Comparison of ENCODE assay signal across 1 cellular context in the genomic region with DNA sequence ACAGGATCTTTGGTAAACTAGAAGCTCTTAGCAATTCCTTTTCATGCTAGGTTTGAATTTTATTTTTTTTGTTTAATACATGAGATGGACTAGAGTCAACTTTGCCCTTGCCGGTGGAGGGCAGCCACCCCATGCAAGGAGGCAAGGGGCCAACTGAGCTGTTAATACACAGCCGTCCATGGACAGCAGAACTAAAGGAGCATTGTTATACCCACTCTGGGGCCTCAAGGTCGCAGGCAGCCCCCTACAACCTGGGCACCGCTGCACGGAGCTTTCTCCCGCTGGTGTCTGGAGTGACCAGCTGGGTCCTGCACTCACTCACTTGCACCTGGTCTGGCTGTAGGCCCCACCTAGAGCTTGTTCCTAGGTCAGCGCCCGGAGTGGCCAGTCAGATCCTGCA.
TF ChIP-seq lines count a peak whose summit lies in the region.

No MANE protein-coding gene starts in this region.

TF ChIP-seq in HepG2, 621 proteins besides CTCF, POLR2A, EP300 and RAD21 (continued from another document):
- TF ChIP-seq HNRNPL (IDR thresholded peaks at IDR 0.05; ENCODE audit: low read depth, low read length), result no peak
- TF ChIP-seq ZNF282 (IDR thresholded peaks at IDR 0.05; ENCODE audit: partially characterized antibody), result no peak
- no peak for TF ChIP-seq ZBTB7A (CRISPR knock-in tag; IDR thresholded peaks at IDR 0.05)
- TF ChIP-seq ZFP36L2 (CRISPR knock-in tag; IDR thresholded peaks at IDR 0.05), result no peak
- TF ChIP-seq WIZ (CRISPR knock-in tag; IDR thresholded peaks at IDR 0.05), result no peak
- TF ChIP-seq, protein P1, sequence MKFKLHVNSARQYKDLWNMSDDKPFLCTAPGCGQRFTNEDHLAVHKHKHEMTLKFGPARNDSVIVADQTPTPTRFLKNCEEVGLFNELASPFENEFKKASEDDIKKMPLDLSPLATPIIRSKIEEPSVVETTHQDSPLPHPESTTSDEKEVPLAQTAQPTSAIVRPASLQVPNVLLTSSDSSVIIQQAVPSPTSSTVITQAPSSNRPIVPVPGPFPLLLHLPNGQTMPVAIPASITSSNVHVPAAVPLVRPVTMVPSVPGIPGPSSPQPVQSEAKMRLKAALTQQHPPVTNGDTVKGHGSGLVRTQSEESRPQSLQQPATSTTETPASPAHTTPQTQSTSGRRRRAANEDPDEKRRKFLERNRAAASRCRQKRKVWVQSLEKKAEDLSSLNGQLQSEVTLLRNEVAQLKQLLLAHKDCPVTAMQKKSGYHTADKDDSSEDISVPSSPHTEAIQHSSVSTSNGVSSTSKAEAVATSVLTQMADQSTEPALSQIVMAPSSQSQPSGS (CRISPR knock-in tag; IDR thresholded peaks at IDR 0.05), result no peak
- TF ChIP-seq, protein P2, sequence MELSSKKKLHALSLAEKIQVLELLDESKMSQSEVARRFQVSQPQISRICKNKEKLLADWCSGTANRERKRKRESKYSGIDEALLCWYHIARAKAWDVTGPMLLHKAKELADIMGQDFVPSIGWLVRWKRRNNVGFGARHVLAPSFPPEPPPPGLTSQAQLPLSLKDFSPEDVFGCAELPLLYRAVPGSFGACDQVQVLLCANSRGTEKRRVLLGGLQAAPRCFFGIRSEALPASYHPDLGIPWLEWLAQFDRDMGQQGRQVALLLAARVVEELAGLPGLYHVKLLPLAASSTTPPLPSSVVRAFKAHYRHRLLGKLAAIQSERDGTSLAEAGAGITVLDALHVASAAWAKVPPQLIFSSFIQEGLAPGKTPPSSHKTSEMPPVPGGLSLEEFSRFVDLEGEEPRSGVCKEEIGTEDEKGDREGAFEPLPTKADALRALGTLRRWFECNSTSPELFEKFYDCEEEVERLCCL (CRISPR knock-in tag; IDR thresholded peaks at IDR 0.05; ENCODE audit: borderline replicate concordance), result no peak
- no peak for TF ChIP-seq ZNF607 (CRISPR knock-in tag; IDR thresholded peaks at IDR 0.05; ENCODE audit: borderline replicate concordance)
- no peak for TF ChIP-seq ZNF17 (CRISPR knock-in tag; IDR thresholded peaks at IDR 0.05)
- TF ChIP-seq, protein P3, sequence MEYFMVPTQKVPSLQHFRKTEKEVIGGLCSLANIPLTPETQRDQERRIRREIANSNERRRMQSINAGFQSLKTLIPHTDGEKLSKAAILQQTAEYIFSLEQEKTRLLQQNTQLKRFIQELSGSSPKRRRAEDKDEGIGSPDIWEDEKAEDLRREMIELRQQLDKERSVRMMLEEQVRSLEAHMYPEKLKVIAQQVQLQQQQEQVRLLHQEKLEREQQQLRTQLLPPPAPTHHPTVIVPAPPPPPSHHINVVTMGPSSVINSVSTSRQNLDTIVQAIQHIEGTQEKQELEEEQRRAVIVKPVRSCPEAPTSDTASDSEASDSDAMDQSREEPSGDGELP (IDR thresholded peaks at IDR 0.05; ENCODE audit: borderline replicate concordance, low read depth), result 0 out of 2 replicates have a peak, but pooled peaks have one; percentile 8
- TF ChIP-seq SYNCRIP (IDR thresholded peaks at IDR 0.05; ENCODE audit: insufficient read depth, low read depth, low read length), result no peak
- TF ChIP-seq, protein P4, sequence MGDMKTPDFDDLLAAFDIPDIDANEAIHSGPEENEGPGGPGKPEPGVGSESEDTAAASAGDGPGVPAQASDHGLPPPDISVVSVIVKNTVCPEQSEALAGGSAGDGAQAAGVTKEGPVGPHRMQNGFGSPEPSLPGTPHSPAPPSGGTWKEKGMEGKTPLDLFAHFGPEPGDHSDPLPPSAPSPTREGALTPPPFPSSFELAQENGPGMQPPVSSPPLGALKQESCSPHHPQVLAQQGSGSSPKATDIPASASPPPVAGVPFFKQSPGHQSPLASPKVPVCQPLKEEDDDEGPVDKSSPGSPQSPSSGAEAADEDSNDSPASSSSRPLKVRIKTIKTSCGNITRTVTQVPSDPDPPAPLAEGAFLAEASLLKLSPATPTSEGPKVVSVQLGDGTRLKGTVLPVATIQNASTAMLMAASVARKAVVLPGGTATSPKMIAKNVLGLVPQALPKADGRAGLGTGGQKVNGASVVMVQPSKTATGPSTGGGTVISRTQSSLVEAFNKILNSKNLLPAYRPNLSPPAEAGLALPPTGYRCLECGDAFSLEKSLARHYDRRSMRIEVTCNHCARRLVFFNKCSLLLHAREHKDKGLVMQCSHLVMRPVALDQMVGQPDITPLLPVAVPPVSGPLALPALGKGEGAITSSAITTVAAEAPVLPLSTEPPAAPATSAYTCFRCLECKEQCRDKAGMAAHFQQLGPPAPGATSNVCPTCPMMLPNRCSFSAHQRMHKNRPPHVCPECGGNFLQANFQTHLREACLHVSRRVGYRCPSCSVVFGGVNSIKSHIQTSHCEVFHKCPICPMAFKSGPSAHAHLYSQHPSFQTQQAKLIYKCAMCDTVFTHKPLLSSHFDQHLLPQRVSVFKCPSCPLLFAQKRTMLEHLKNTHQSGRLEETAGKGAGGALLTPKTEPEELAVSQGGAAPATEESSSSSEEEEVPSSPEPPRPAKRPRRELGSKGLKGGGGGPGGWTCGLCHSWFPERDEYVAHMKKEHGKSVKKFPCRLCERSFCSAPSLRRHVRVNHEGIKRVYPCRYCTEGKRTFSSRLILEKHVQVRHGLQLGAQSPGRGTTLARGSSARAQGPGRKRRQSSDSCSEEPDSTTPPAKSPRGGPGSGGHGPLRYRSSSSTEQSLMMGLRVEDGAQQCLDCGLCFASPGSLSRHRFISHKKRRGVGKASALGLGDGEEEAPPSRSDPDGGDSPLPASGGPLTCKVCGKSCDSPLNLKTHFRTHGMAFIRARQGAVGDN (CRISPR knock-in tag; IDR thresholded peaks at IDR 0.05), result peak; percentile 24; the same call in 1 of the 2 replicates
- no peak for TF ChIP-seq ZNF589 (CRISPR knock-in tag; conservative IDR thresholded peaks at IDR 0.05)
- TF ChIP-seq, protein P5, sequence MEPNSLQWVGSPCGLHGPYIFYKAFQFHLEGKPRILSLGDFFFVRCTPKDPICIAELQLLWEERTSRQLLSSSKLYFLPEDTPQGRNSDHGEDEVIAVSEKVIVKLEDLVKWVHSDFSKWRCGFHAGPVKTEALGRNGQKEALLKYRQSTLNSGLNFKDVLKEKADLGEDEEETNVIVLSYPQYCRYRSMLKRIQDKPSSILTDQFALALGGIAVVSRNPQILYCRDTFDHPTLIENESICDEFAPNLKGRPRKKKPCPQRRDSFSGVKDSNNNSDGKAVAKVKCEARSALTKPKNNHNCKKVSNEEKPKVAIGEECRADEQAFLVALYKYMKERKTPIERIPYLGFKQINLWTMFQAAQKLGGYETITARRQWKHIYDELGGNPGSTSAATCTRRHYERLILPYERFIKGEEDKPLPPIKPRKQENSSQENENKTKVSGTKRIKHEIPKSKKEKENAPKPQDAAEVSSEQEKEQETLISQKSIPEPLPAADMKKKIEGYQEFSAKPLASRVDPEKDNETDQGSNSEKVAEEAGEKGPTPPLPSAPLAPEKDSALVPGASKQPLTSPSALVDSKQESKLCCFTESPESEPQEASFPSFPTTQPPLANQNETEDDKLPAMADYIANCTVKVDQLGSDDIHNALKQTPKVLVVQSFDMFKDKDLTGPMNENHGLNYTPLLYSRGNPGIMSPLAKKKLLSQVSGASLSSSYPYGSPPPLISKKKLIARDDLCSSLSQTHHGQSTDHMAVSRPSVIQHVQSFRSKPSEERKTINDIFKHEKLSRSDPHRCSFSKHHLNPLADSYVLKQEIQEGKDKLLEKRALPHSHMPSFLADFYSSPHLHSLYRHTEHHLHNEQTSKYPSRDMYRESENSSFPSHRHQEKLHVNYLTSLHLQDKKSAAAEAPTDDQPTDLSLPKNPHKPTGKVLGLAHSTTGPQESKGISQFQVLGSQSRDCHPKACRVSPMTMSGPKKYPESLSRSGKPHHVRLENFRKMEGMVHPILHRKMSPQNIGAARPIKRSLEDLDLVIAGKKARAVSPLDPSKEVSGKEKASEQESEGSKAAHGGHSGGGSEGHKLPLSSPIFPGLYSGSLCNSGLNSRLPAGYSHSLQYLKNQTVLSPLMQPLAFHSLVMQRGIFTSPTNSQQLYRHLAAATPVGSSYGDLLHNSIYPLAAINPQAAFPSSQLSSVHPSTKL (CRISPR knock-in tag; IDR thresholded peaks at IDR 0.05), result no peak
- TF ChIP-seq POLR2G (IDR thresholded peaks at IDR 0.05; ENCODE audit: low read depth, low read length), result no peak
- no peak for TF ChIP-seq HOXA5 (CRISPR knock-in tag; IDR thresholded peaks at IDR 0.05)
- no peak for TF ChIP-seq HNRNPUL1 (IDR thresholded peaks at IDR 0.05; ENCODE audit: low read depth, low read length)
- no peak for TF ChIP-seq ELF3 (CRISPR knock-in tag; IDR thresholded peaks at IDR 0.05)
- TF ChIP-seq ZNF775 (CRISPR knock-in tag; IDR thresholded peaks at IDR 0.05; ENCODE audit: borderline replicate concordance), result no peak
- TF ChIP-seq, protein P6, sequence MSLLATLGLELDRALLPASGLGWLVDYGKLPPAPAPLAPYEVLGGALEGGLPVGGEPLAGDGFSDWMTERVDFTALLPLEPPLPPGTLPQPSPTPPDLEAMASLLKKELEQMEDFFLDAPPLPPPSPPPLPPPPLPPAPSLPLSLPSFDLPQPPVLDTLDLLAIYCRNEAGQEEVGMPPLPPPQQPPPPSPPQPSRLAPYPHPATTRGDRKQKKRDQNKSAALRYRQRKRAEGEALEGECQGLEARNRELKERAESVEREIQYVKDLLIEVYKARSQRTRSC (CRISPR knock-in tag; IDR thresholded peaks at IDR 0.05; ENCODE audit: low read depth), result no peak
- TF ChIP-seq, protein P7, sequence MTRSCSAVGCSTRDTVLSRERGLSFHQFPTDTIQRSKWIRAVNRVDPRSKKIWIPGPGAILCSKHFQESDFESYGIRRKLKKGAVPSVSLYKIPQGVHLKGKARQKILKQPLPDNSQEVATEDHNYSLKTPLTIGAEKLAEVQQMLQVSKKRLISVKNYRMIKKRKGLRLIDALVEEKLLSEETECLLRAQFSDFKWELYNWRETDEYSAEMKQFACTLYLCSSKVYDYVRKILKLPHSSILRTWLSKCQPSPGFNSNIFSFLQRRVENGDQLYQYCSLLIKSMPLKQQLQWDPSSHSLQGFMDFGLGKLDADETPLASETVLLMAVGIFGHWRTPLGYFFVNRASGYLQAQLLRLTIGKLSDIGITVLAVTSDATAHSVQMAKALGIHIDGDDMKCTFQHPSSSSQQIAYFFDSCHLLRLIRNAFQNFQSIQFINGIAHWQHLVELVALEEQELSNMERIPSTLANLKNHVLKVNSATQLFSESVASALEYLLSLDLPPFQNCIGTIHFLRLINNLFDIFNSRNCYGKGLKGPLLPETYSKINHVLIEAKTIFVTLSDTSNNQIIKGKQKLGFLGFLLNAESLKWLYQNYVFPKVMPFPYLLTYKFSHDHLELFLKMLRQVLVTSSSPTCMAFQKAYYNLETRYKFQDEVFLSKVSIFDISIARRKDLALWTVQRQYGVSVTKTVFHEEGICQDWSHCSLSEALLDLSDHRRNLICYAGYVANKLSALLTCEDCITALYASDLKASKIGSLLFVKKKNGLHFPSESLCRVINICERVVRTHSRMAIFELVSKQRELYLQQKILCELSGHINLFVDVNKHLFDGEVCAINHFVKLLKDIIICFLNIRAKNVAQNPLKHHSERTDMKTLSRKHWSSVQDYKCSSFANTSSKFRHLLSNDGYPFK (CRISPR knock-in tag; IDR thresholded peaks at IDR 0.05; ENCODE audit: borderline replicate concordance), result 0 out of 2 replicates have a peak, but pooled peaks have one; percentile 40
- TF ChIP-seq, protein P8, sequence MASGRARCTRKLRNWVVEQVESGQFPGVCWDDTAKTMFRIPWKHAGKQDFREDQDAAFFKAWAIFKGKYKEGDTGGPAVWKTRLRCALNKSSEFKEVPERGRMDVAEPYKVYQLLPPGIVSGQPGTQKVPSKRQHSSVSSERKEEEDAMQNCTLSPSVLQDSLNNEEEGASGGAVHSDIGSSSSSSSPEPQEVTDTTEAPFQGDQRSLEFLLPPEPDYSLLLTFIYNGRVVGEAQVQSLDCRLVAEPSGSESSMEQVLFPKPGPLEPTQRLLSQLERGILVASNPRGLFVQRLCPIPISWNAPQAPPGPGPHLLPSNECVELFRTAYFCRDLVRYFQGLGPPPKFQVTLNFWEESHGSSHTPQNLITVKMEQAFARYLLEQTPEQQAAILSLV (CRISPR knock-in tag; IDR thresholded peaks at IDR 0.05; ENCODE audit: borderline replicate concordance), result no peak
- no peak for TF ChIP-seq U2AF2 (IDR thresholded peaks at IDR 0.05; ENCODE audit: low read depth, low read length)
- TF ChIP-seq ISX (CRISPR knock-in tag; conservative IDR thresholded peaks at IDR 0.05), result no peak
